In the genomic region with DNA sequence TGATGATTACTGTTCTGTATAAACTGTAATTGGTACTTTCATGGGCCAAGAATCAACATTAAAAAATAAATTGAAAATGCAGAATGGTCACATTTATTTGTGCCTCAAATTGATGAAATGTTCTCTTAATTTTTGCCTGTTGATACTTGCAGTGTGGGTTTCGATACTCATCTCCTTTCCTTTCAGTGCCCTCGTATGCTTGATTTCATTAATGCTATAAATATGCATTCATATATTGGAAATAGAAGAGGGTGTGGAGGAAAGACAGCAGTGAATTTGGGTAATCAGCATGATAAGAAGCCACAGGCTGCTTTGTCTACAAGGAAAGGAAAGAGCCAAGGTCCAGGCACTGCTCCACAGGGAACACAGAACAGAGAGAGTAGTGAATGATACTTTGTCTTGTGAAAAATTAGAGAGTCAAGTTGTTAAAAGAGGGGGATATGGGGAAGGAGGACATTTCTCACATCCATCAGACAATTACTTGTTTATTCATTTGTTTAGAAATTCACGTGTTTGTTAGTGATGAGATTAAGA, we compare ENCODE assay signal across 9 cellular contexts. TPM values are rescaled to one million over a fixed set of nuclear protein-coding genes. Genes with fewer than 3 reads are reported as not detected.
DNase-seq lines count a peak whose midpoint lies in the region; ATAC-seq and TF ChIP-seq lines count a peak whose summit lies in the region.
"Had no signal": no experiment of that assay in that cellular context is flagged by ENCODE, and none has a peak within 500 bp of the region (broad histone marks: within the 10 kb centered on the region; RNA-seq: fewer than 3 reads in every experiment).

No MANE protein-coding gene starts in this region.

- peak overlapping the region; percentile 79 for H3K4me2 ChIP-seq in skeletal muscle satellite cell (ENCODE audit: low read length)

- intact Hi-C loops in colonic mucosa (cut with DNase I), result loop anchor here (10.0 kb wide), 1 partner anchor 155 kb away; no protein-coding TSS in a partner anchor

- H3K4me1 ChIP-seq in skeletal muscle satellite cell (ENCODE audit: control insufficient read depth, insufficient read depth, low read length) (peaks cover 6% of the 10 kb centered on the region), colonic mucosa (no peaks in the 10 kb centered on the region)

- peak; percentile 38; the same call in 1 of the 2 replicates for ATAC-seq in WTC11
- ATAC-seq: left ventricle myocardium superior had no signal

- H3K36me3 ChIP-seq in H7 (replicated peaks; ENCODE audit: control insufficient read depth, insufficient read depth, low read length) (no peaks in the 10 kb centered on the region), skeletal muscle satellite cell (ENCODE audit: insufficient read depth, low read length) (no peaks in the 10 kb centered on the region), colonic mucosa (no peaks in the 10 kb centered on the region)

- POLR2A ChIA-PET in WTC11 (lab: Charles Lee), result no interaction called here
- POLR2A ChIA-PET in HEK293T (lab: Yijun Ruan, JAX), result no interaction called here

- H3K27me3 ChIP-seq in H7 (ENCODE audit: control insufficient read depth, insufficient read depth, low read length) (no peaks in the 10 kb centered on the region), skeletal muscle satellite cell (ENCODE audit: control insufficient read depth, insufficient read depth, low read length) (no peaks in the 10 kb centered on the region), colonic mucosa (no peaks in the 10 kb centered on the region)

- H3K9ac ChIP-seq in skeletal muscle satellite cell (ENCODE audit: low read depth, low read length) (peak overlapping the region; percentile 92), colonic mucosa (ENCODE audit: low read depth in 2 of 2, low read length in 2 of 2) (no peak overlapping the region)

- peak overlapping the region; percentile 47 for H3K27ac Mint-ChIP-seq in WTC11

- H3K36me3 Mint-ChIP-seq in WTC11, result no peaks in the 10 kb centered on the region

- no peaks in the 10 kb centered on the region for H3K27me3 Mint-ChIP-seq in WTC11 (ENCODE audit: low read depth)

- DNase-seq in H7, result peak; percentile 15
- DNase-seq in WTC11 (ENCODE audit: low spot score), result no peak
- DNase-seq in fibroblast of the aortic adventitia (ENCODE audit: low read depth), result no peak
- no peak for DNase-seq in colonic mucosa
- DNase-seq in dedifferentiated amniotic fluid mesenchymal stem cell (ENCODE audit: extremely low spot score), result no peak
- no peak for DNase-seq in HEK293T (ENCODE audit: extremely low spot score)
- DNase-seq: effector CD4-positive, alpha-beta T cell; left ventricle myocardium superior had no signal

- CTCF ChIA-PET in WTC11 (lab: Charles Lee) (no interaction called here), HEK293T (lab: Yijun Ruan, JAX) (no interaction called here)

- H3K4me1 Mint-ChIP-seq in WTC11, result peaks cover 27% of the 10 kb centered on the region

- H3K4me3 ChIP-seq in H7 (ENCODE audit: insufficient read depth, low read depth, low read length), result no peak overlapping the region
- H3K4me3 ChIP-seq in fibroblast of the aortic adventitia (ENCODE audit: low read depth, low read length), result peak overlapping the region; percentile 84
- no peak overlapping the region for H3K4me3 ChIP-seq in skeletal muscle satellite cell (ENCODE audit: low read length)
- H3K4me3 ChIP-seq in colonic mucosa, result no peak overlapping the region

- no peak overlapping the region for H3K27ac ChIP-seq in colonic mucosa

- H3K9me3 ChIP-seq in skeletal muscle satellite cell (replicated peaks; ENCODE audit: low read length) (no peaks in the 10 kb centered on the region), colonic mucosa (no peaks in the 10 kb centered on the region)

- H3K4me3 Mint-ChIP-seq in WTC11, result peak overlapping the region; percentile 84

- TF ChIP-seq CTCF in WTC11 (IDR thresholded peaks at IDR 0.05) (no peak), fibroblast of the aortic adventitia (IDR thresholded peaks at IDR 0.05; ENCODE audit: insufficient read depth, low read length) (no peak), colonic mucosa (IDR thresholded peaks at IDR 0.05) (no peak)

- H3K9me3 Mint-ChIP-seq in WTC11, result no peaks in the 10 kb centered on the region

TF ChIP-seq in WTC11, 78 proteins besides CTCF, POLR2A, EP300 and RAD21 (continues in another document):
- TF ChIP-seq, protein P1, sequence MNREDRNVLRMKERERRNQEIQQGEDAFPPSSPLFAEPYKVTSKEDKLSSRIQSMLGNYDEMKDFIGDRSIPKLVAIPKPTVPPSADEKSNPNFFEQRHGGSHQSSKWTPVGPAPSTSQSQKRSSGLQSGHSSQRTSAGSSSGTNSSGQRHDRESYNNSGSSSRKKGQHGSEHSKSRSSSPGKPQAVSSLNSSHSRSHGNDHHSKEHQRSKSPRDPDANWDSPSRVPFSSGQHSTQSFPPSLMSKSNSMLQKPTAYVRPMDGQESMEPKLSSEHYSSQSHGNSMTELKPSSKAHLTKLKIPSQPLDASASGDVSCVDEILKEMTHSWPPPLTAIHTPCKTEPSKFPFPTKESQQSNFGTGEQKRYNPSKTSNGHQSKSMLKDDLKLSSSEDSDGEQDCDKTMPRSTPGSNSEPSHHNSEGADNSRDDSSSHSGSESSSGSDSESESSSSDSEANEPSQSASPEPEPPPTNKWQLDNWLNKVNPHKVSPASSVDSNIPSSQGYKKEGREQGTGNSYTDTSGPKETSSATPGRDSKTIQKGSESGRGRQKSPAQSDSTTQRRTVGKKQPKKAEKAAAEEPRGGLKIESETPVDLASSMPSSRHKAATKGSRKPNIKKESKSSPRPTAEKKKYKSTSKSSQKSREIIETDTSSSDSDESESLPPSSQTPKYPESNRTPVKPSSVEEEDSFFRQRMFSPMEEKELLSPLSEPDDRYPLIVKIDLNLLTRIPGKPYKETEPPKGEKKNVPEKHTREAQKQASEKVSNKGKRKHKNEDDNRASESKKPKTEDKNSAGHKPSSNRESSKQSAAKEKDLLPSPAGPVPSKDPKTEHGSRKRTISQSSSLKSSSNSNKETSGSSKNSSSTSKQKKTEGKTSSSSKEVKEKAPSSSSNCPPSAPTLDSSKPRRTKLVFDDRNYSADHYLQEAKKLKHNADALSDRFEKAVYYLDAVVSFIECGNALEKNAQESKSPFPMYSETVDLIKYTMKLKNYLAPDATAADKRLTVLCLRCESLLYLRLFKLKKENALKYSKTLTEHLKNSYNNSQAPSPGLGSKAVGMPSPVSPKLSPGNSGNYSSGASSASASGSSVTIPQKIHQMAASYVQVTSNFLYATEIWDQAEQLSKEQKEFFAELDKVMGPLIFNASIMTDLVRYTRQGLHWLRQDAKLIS (CRISPR knock-in tag; IDR thresholded peaks at IDR 0.05; ENCODE audit: borderline replicate concordance), result no peak
- TF ChIP-seq SOX15 (CRISPR knock-in tag; IDR thresholded peaks at IDR 0.05) (no peak), MLX (CRISPR knock-in tag; IDR thresholded peaks at IDR 0.05) (no peak), CREM (CRISPR knock-in tag; IDR thresholded peaks at IDR 0.05) (no peak)

TF ChIP-seq in HEK293T, 16 proteins besides CTCF, POLR2A, EP300 and RAD21:
- no peak for TF ChIP-seq BHLHE40 (IDR thresholded peaks at IDR 0.05; ENCODE audit: borderline replicate concordance)
- TF ChIP-seq SUZ12 (IDR thresholded peaks at IDR 0.05), result no peak
- no peak for TF ChIP-seq HDGF (IDR thresholded peaks at IDR 0.05; ENCODE audit: borderline replicate concordance)
- TF ChIP-seq ZNF384 (IDR thresholded peaks at IDR 0.05), result no peak
- no peak for TF ChIP-seq ARNT (IDR thresholded peaks at IDR 0.05)
- TF ChIP-seq LEF1 (IDR thresholded peaks at IDR 0.05; ENCODE audit: borderline replicate concordance), result no peak
- no peak for TF ChIP-seq NFRKB (IDR thresholded peaks at IDR 0.05)
- TF ChIP-seq FOXK2 (IDR thresholded peaks at IDR 0.05), result no peak
- TF ChIP-seq L3MBTL2 (conservative IDR thresholded peaks at IDR 0.05), result no peak
- no peak for TF ChIP-seq SP1 (IDR thresholded peaks at IDR 0.05)
- TF ChIP-seq CTBP1 (IDR thresholded peaks at IDR 0.05; ENCODE audit: borderline replicate concordance), result no peak
- TF ChIP-seq ELF4 (IDR thresholded peaks at IDR 0.05), result no peak
- no peak for TF ChIP-seq PKNOX1 (IDR thresholded peaks at IDR 0.05)
- no peak for TF ChIP-seq FOXA1 (IDR thresholded peaks at IDR 0.05)
- TF ChIP-seq TARDBP (IDR thresholded peaks at IDR 0.05), result no peak
- TF ChIP-seq FOXM1 (IDR thresholded peaks at IDR 0.05; ENCODE audit: borderline replicate concordance), result no peak

RNA-seq across cellular contexts. Expression of gene DDX60, which starts 1.0 kb away (rescaled TPM):
- 1.7 and 3.5 TPM in 2 replicates for total RNA-seq in H7 (2014; rRNA removed; shearing (Covaris generic))
- 2.7 to 4.6 TPM (median 4.1 TPM) in 3 replicates for total RNA-seq in WTC11 (2021)
- total RNA-seq in fibroblast of the aortic adventitia (ENCODE audit: low replicate concordance), result 24.8 and 49.0 TPM in 2 replicates
- total RNA-seq in skeletal muscle satellite cell (2012; rRNA removed), result 3.7 and 6.3 TPM in 2 replicates
- 10 to 100 TPM; 22.6 to 67.2 TPM for total RNA-seq in colonic mucosa
